ENCODE assay signal across 20 cellular contexts in the genomic region with DNA sequence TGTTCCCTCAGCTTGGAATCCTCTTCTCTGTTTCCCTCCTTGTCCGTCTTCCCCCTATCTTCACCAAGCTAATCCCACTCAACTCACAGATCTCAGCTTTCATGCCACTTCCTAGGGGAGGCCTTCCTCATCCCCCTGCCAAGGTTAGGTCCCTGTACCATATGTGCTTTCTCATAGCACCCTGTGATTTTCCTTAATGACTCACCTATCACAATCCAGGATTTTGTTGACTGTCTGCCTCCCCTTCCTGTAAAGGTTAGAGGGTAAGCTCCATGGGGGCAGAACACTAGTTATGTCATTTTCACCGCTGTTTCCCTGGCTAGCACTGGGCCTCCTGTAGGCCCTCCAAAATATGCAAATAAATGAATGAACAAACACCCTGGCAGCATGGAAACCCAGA.
"Had no signal": no experiment of that assay in that cellular context is flagged by ENCODE, and none has a peak within 500 bp of the region (broad histone marks: within the 10 kb centered on the region; RNA-seq: fewer than 3 reads in every experiment).

No MANE protein-coding gene starts in this region.

- H3K27me3 ChIP-seq: esophagus squamous epithelium, stomach, suprapubic skin, tibial nerve had no signal

- H3K27ac ChIP-seq: esophagus squamous epithelium, stomach, suprapubic skin, tibial nerve had no signal

- H3K27me3 Mint-ChIP-seq: activated CD4-positive, alpha-beta memory T cell treated with anti-CD3 and anti-CD28 coated beads, Interleukin-2, amount 10 ng/mL, durations not matched to agents 7 days and 5 days; activated CD4-positive, alpha-beta T cell treated with anti-CD3 and anti-CD28 coated beads, Interleukin-2, amount 10 ng/mL, durations not matched to agents 24 days and 14 days; activated naive CD4-positive, alpha-beta T cell treated with anti-CD3 and anti-CD28 coated beads, Interleukin-2, amount 50 U/mL, for 24 hours; stimulated activated memory B cell treated with anti-CD40 and anti-IgM and Interleukin-4, amounts not matched to agents 10 μg/mL and 1 μg/mL and 100 μg/mL, for 72 hours; T-helper 17 cell had no signal

- H3K4me3 Mint-ChIP-seq: activated CD4-positive, alpha-beta memory T cell treated with anti-CD3 and anti-CD28 coated beads, Interleukin-2, amount 10 ng/mL, durations not matched to agents 7 days and 5 days; activated CD4-positive, alpha-beta T cell treated with anti-CD3 and anti-CD28 coated beads, Interleukin-2, amount 10 ng/mL, durations not matched to agents 24 days and 14 days; activated naive CD4-positive, alpha-beta T cell treated with anti-CD3 and anti-CD28 coated beads, Interleukin-2, amount 50 U/mL, for 24 hours; brain; stimulated activated memory B cell treated with anti-CD40 and anti-IgM and Interleukin-4, amounts not matched to agents 10 μg/mL and 1 μg/mL and 100 μg/mL, for 72 hours; T-helper 17 cell had no signal

- H3K9me3 Mint-ChIP-seq: activated CD4-positive, alpha-beta memory T cell treated with anti-CD3 and anti-CD28 coated beads, Interleukin-2, amount 10 ng/mL, durations not matched to agents 7 days and 5 days; activated CD4-positive, alpha-beta T cell treated with anti-CD3 and anti-CD28 coated beads, Interleukin-2, amount 10 ng/mL, durations not matched to agents 24 days and 14 days; activated naive CD4-positive, alpha-beta T cell treated with anti-CD3 and anti-CD28 coated beads, Interleukin-2, amount 50 U/mL, for 24 hours had no signal

- H3K4me2 ChIP-seq: smooth muscle cell had no signal

- H3K27ac Mint-ChIP-seq: activated CD4-positive, alpha-beta memory T cell treated with anti-CD3 and anti-CD28 coated beads, Interleukin-2, amount 10 ng/mL, durations not matched to agents 7 days and 5 days; activated CD4-positive, alpha-beta T cell treated with anti-CD3 and anti-CD28 coated beads, Interleukin-2, amount 10 ng/mL, durations not matched to agents 24 days and 14 days; activated naive CD4-positive, alpha-beta T cell treated with anti-CD3 and anti-CD28 coated beads, Interleukin-2, amount 50 U/mL, for 24 hours; brain; stimulated activated memory B cell treated with anti-CD40 and anti-IgM and Interleukin-4, amounts not matched to agents 10 μg/mL and 1 μg/mL and 100 μg/mL, for 72 hours; T-helper 17 cell had no signal

- H3K9me3 ChIP-seq: esophagus squamous epithelium, mucosa of descending colon, stomach, suprapubic skin, tibial nerve had no signal

- ATAC-seq: left colon; mucosa of descending colon; sciatic nerve; stimulated activated memory B cell treated with anti-CD40 and anti-IgM and Interleukin-4, amounts not matched to agents 10 μg/mL and 1 μg/mL and 100 μg/mL, for 72 hours; T-helper 17 cell had no signal

- H3K4me3 ChIP-seq: esophagus squamous epithelium, mucosa of descending colon, smooth muscle cell, stomach, suprapubic skin, tibial nerve had no signal

- DNase-seq: activated CD4-positive, alpha-beta memory T cell treated with anti-CD3 and anti-CD28 coated beads, Interleukin-2, amount 10 ng/mL, durations not matched to agents 7 days and 5 days; activated CD4-positive, alpha-beta T cell treated with anti-CD3 and anti-CD28 coated beads, Interleukin-2, amount 10 ng/mL, durations not matched to agents 24 days and 14 days; activated gamma-delta T cell treated with Interleukin-2 at 50 U/mL for 16 hours; anterior cingulate cortex; central memory CD4-positive, alpha-beta T cell; esophagus squamous epithelium; left colon; mesenchymal stem cell; mucosa of descending colon; occipital lobe; stimulated activated CD4-positive, alpha-beta T cell treated with anti-CD3 and anti-CD28 coated beads, Interleukin-15, amount 100 ng/mL, for 24 hours; stomach; T-helper 17 cell had no signal

- H3K36me3 ChIP-seq: esophagus squamous epithelium, stomach, suprapubic skin had no signal
